In genomic region chr12:117080707-117081141, GRCh38 we compare ENCODE assay signal across 21 cellular contexts. TPM values are rescaled to one million over a fixed set of nuclear protein-coding genes. Genes with fewer than 3 reads are reported as not detected.
"Had no signal": no experiment of that assay in that cellular context is flagged by ENCODE, and none has a peak within 500 bp of the region (broad histone marks: within the 10 kb centered on the region; RNA-seq: fewer than 3 reads in every experiment).

No MANE protein-coding gene starts in this region.

- H3K4me3 Mint-ChIP-seq: activated CD4-positive, alpha-beta T cell treated with anti-CD3 and anti-CD28 coated beads, Interleukin-2, amount 10 ng/mL, durations not matched to agents 24 days and 14 days; activated T-helper 17 cell treated with anti-CD3 and anti-CD28 coated beads, Interleukin-2, amount 50 U/mL, for 72 hours; naive thymus-derived CD4-positive, alpha-beta T cell; T-helper 1 cell treated with Interleukin-12 subunit alpha and Interleukin-12 subunit beta and Interleukin-4 antibody, amounts not matched to agents 30 μg/mL and 1 μg/mL, for 36 hours; type B pancreatic cell; WTC11 had no signal

- H3K9me3 ChIP-seq: gastroesophageal sphincter, prostate gland, sigmoid colon, suprapubic skin had no signal

- H3K27ac Mint-ChIP-seq: activated CD4-positive, alpha-beta T cell treated with anti-CD3 and anti-CD28 coated beads, Interleukin-2, amount 10 ng/mL, durations not matched to agents 24 days and 14 days; activated T-helper 17 cell treated with anti-CD3 and anti-CD28 coated beads, Interleukin-2, amount 50 U/mL, for 72 hours; naive thymus-derived CD4-positive, alpha-beta T cell; T-helper 1 cell treated with Interleukin-12 subunit alpha and Interleukin-12 subunit beta and Interleukin-4 antibody, amounts not matched to agents 30 μg/mL and 1 μg/mL, for 36 hours; type B pancreatic cell; WTC11 had no signal

- H3K27ac ChIP-seq: gastroesophageal sphincter, prostate gland, sigmoid colon, suprapubic skin had no signal

- H3K36me3 ChIP-seq: gastroesophageal sphincter, prostate gland, sigmoid colon, suprapubic skin had no signal

- H3K36me3 Mint-ChIP-seq: type B pancreatic cell, WTC11 had no signal

- H3K4me3 ChIP-seq: gastroesophageal sphincter, prostate gland, sigmoid colon, suprapubic skin had no signal

- H3K9me3 Mint-ChIP-seq: activated CD4-positive, alpha-beta T cell treated with anti-CD3 and anti-CD28 coated beads, Interleukin-2, amount 10 ng/mL, durations not matched to agents 24 days and 14 days; activated T-helper 17 cell treated with anti-CD3 and anti-CD28 coated beads, Interleukin-2, amount 50 U/mL, for 72 hours; naive thymus-derived CD4-positive, alpha-beta T cell; T-helper 1 cell treated with Interleukin-12 subunit alpha and Interleukin-12 subunit beta and Interleukin-4 antibody, amounts not matched to agents 30 μg/mL and 1 μg/mL, for 36 hours; type B pancreatic cell; WTC11 had no signal

- H3K27me3 Mint-ChIP-seq: activated CD4-positive, alpha-beta T cell treated with anti-CD3 and anti-CD28 coated beads, Interleukin-2, amount 10 ng/mL, durations not matched to agents 24 days and 14 days; activated T-helper 17 cell treated with anti-CD3 and anti-CD28 coated beads, Interleukin-2, amount 50 U/mL, for 72 hours; type B pancreatic cell had no signal

- DNase-seq: activated CD4-positive, alpha-beta T cell treated with anti-CD3 and anti-CD28 coated beads, Interleukin-2, amount 10 ng/mL, durations not matched to agents 24 days and 14 days; activated naive CD4-positive, alpha-beta T cell treated with anti-CD3 and anti-CD28 coated beads, Interleukin-2, amount 50 U/mL, for 16 hours; activated T-cell treated with anti-CD3 and anti-CD28 coated beads for 4 hours; central memory CD4-positive, alpha-beta T cell; cortex of kidney; effector CD8-positive, alpha-beta T cell; hypothalamus; mammary epithelial cell; naive thymus-derived CD4-positive, alpha-beta T cell; occipital lobe; sigmoid colon; stimulated activated CD4-positive, alpha-beta T cell treated with anti-CD3 and anti-CD28 coated beads, Interleukin-4, amount 100 ng/mL, for 1 hour; stimulated activated CD8-positive, alpha-beta memory T cell treated with anti-CD3 and anti-CD28 coated beads, Interleukin-4, amount 100 ng/mL, for 48 hours; stimulated activated naive CD8-positive, alpha-beta T cell treated with anti-CD3 and anti-CD28 coated beads, Interleukin-15, Interleukin-2, amounts not matched to agents 100 U/mL and 50 U/mL, for 24 hours had no signal

- H3K4me1 ChIP-seq: gastroesophageal sphincter, prostate gland, sigmoid colon, suprapubic skin had no signal

RNA-seq across cellular contexts. Expression of gene TESC, which starts 18.5 kb away (rescaled TPM):
- polyA plus RNA-seq: mammary epithelial cell had no signal
